In genomic region chr10:132269286-132270230, GRCh38 we compare ENCODE assay signal across 18 cellular contexts. TPM values are rescaled to one million over a fixed set of nuclear protein-coding genes. Genes with fewer than 3 reads are reported as not detected.
DNase-seq lines count a peak whose midpoint lies in the region; ATAC-seq and TF ChIP-seq lines count a peak whose summit lies in the region.
"Had no signal": no experiment of that assay in that cellular context is flagged by ENCODE, and none has a peak within 500 bp of the region (broad histone marks: within the 10 kb centered on the region; RNA-seq: fewer than 3 reads in every experiment).

No MANE protein-coding gene starts in this region.

- H3K9me3 ChIP-seq in HEK293 (ENCODE audit: control insufficient read depth, insufficient read depth, low read depth, low read length) (no peaks in the 10 kb centered on the region), SK-N-SH (no peaks in the 10 kb centered on the region), stomach (no peaks in the 10 kb centered on the region)

- peaks cover 19% of the 10 kb centered on the region for H3K9me3 Mint-ChIP-seq in glutamatergic neuron (ENCODE audit: unreplicated experiment)
- H3K9me3 Mint-ChIP-seq: CD4-positive, alpha-beta memory T cell had no signal

- H3K9ac ChIP-seq in SK-N-SH, result no peak overlapping the region

- DNase-seq in NCI-H2227 (lab: John Stamatoyannopoulos, UW; ENCODE audit: unreplicated experiment), result peak; percentile 17
- DNase-seq in NCI-H2227 treated with DMSO at 0.1 percent for 48 hours (lab: John Stamatoyannopoulos, UW), result no peak
- peak; percentile 63 for DNase-seq in glutamatergic neuron
- DNase-seq in posterior vena cava (ENCODE audit: low spot score), result peak; percentile 59
- no peak for DNase-seq in SK-N-SH
- no peak for DNase-seq in stomach
- DNase-seq: 8988T; Calu3; CD4-positive, alpha-beta memory T cell; DMS53; NCI-H1048; NCI-H1436 treated with DMSO at 0.1 percent for 48 hours; NCI-H2029 treated with DMSO at 0.1 percent for 48 hours; NCI-H345; PC-9 had no signal

- no peaks in the 10 kb centered on the region for H3K9me2 ChIP-seq in SK-N-SH

- no peak for ATAC-seq in GM18870 (IDR thresholded peaks at IDR 0.05; ENCODE audit: unreplicated experiment)

- H3K4me3 ChIP-seq in HEK293 (ENCODE audit: low read depth, low read length), result no peak overlapping the region
- H3K4me3 ChIP-seq in SK-N-SH (ENCODE audit: low read depth in 2 of 2, low read length in 1 of 2), result no peak overlapping the region
- H3K4me3 ChIP-seq in stomach, result no peak overlapping the region
- H3K4me3 ChIP-seq: PC-9, SK-N-MC had no signal

- 60% methylated on average over 5 of the region's 21 CpGs for WGBS in SK-N-SH (ENCODE audit: low lambda C conversion rate)
- WGBS in stomach, 5 donors, result 81 to 84% (median 83%) methylated on average over 6 to 21 of the region's 21 CpGs

- no peak for TF ChIP-seq EP300 in SK-N-SH (IDR thresholded peaks at IDR 0.05; ENCODE audit: borderline replicate concordance in 1 of 2, low read depth in 1 of 2, low read length in 1 of 2)
- no peak for TF ChIP-seq EP300 in stomach (IDR thresholded peaks at IDR 0.05)

- intact Hi-C loops in posterior vena cava (cut with DNase I) (no loop called here), stomach (cut with DNase I; ENCODE audit: low total_unique reads) (no loop called here)

- no peaks in the 10 kb centered on the region for H3K4me1 ChIP-seq in HEK293 (ENCODE audit: control insufficient read depth, insufficient read depth, low read length)
- H3K4me1 ChIP-seq in SK-N-SH (ENCODE audit: control insufficient read depth in 1 of 2, insufficient read depth in 2 of 2, low read depth in 1 of 2, low read length in 1 of 2), result peaks cover 0 to 55% of the 10 kb centered on the region in 2 experiments; a peak in 1 of 4 replicates
- peaks cover 0 to 26% (median 19%) of the 10 kb centered on the region in 4 donors for H3K4me1 ChIP-seq in stomach

- H3K27me3 ChIP-seq in SK-N-SH (ENCODE audit: insufficient read depth) (no peaks in the 10 kb centered on the region), stomach (peaks cover 0 to 21% (median 0%) of the 10 kb centered on the region in 3 donors)

- TF ChIP-seq CTCF in HEK293 (tag by site-specific recombination; IDR thresholded peaks at IDR 0.05) (no peak), glutamatergic neuron (IDR thresholded peaks at IDR 0.05; ENCODE audit: partially characterized antibody, unreplicated experiment) (no peak), SK-N-SH (IDR thresholded peaks at IDR 0.05) (no peak), stomach (IDR thresholded peaks at IDR 0.05) (no peak)

- CTCF ChIA-PET in HEK293 (lab: Yijun Ruan, JAX), result interaction anchor here (0.5 kb wide), 1 partner anchor 1060 kb away, joined by 3 read pairs; no protein-coding TSS in a partner anchor
- CTCF ChIA-PET in SK-N-SH (lab: Yijun Ruan, JAX), result interaction anchor here (0.6 to 0.9 kb wide), 2 partner anchors 14 to 35 kb away, joined by 3 read pairs; no protein-coding TSS in a partner anchor

- H3K27ac ChIP-seq in HEK293 (ENCODE audit: extremely low read depth, low read depth, low read length), result no peak overlapping the region
- H3K27ac ChIP-seq in SK-N-SH (ENCODE audit: low read depth in 2 of 2, low read length in 1 of 2), result no peak overlapping the region; a peak in 1 of 4 replicates
- no peak overlapping the region for H3K27ac ChIP-seq in stomach
- H3K27ac ChIP-seq: PC-9, SK-N-MC had no signal

- H3K27me3 Mint-ChIP-seq in glutamatergic neuron (ENCODE audit: unreplicated experiment), result peaks cover 22% of the 10 kb centered on the region
- H3K27me3 Mint-ChIP-seq: CD4-positive, alpha-beta memory T cell had no signal

- POLR2A ChIA-PET in HEK293 (lab: Yijun Ruan, JAX) (no interaction called here), SK-N-SH (lab: Yijun Ruan, JAX) (interaction anchor here (0.8 to 1.0 kb wide), 2 partner anchors 24 to 162 kb away, joined by 3 read pairs; no protein-coding TSS in a partner anchor)

- no peak for TF ChIP-seq RAD21 in SK-N-SH (IDR thresholded peaks at IDR 0.05; ENCODE audit: low read length)

- H2AFZ ChIP-seq in SK-N-SH (ENCODE audit: low read depth), result no peak overlapping the region
- H2AFZ ChIP-seq: PC-9 had no signal

- TF ChIP-seq POLR2A in stomach (IDR thresholded peaks at IDR 0.05), result no peak

- H3K4me1 Mint-ChIP-seq in glutamatergic neuron (ENCODE audit: low read depth, unreplicated experiment), result peaks cover 42% of the 10 kb centered on the region

- H3K36me3 ChIP-seq in HEK293 (ENCODE audit: control insufficient read depth in 2 of 2, insufficient read depth in 1 of 2, low read length in 2 of 2) (no peaks in the 10 kb centered on the region), SK-N-SH (replicated peaks in 1 of 2; ENCODE audit: control insufficient read depth in 1 of 2, insufficient read depth in 2 of 2, low read length in 1 of 2) (no peaks in the 10 kb centered on the region), stomach (no peaks in the 10 kb centered on the region)

- H3F3A ChIP-seq in SK-N-SH (replicated peaks; ENCODE audit: insufficient read depth), result peaks cover 6% of the 10 kb centered on the region

- H3K4me2 ChIP-seq in SK-N-SH, result no peak overlapping the region
- H3K4me2 ChIP-seq: PC-9 had no signal

- peak overlapping the region; percentile 26 for H3K4me3 Mint-ChIP-seq in glutamatergic neuron (ENCODE audit: unreplicated experiment)

- H3K27ac Mint-ChIP-seq in glutamatergic neuron (ENCODE audit: unreplicated experiment), result peak overlapping the region; percentile 34
- H3K27ac Mint-ChIP-seq: CD4-positive, alpha-beta memory T cell had no signal

- peaks cover 5% of the 10 kb centered on the region for H3K36me3 Mint-ChIP-seq in glutamatergic neuron (ENCODE audit: unreplicated experiment)
- H3K36me3 Mint-ChIP-seq: CD4-positive, alpha-beta memory T cell had no signal

- H4K20me1 ChIP-seq in SK-N-SH (ENCODE audit: insufficient read depth), result no peaks in the 10 kb centered on the region

- no peaks in the 10 kb centered on the region for H3K79me2 ChIP-seq in SK-N-SH (ENCODE audit: insufficient read depth)

TF ChIP-seq in HEK293, 187 proteins besides CTCF, POLR2A, EP300 and RAD21 (continues in another document):
- TF ChIP-seq ZBTB10 (tag by site-specific recombination; IDR thresholded peaks at IDR 0.05) (no peak), ZNF658 (tag by site-specific recombination; IDR thresholded peaks at IDR 0.05) (no peak)

TF ChIP-seq in SK-N-SH, 30 proteins besides CTCF, POLR2A, EP300 and RAD21:
- no peak for TF ChIP-seq FOSL2 (IDR thresholded peaks at IDR 0.05; ENCODE audit: borderline replicate concordance, low read depth)
- no peak for TF ChIP-seq SIN3A (IDR thresholded peaks at IDR 0.05; ENCODE audit: borderline replicate concordance, low read depth, low read length)
- TF ChIP-seq GABPA (IDR thresholded peaks at IDR 0.05; ENCODE audit: low read depth), result no peak
- no peak for TF ChIP-seq RXRA (IDR thresholded peaks at IDR 0.05; ENCODE audit: borderline replicate concordance, low read depth)
- TF ChIP-seq FOXM1 (IDR thresholded peaks at IDR 0.05; ENCODE audit: low read depth), result no peak
- no peak for TF ChIP-seq TAF1 (IDR thresholded peaks at IDR 0.05; ENCODE audit: borderline replicate concordance, low read depth, low read length)
- no peak for TF ChIP-seq NFIC (IDR thresholded peaks at IDR 0.05; ENCODE audit: borderline replicate concordance)
- TF ChIP-seq ELF1 (IDR thresholded peaks at IDR 0.05), result no peak
- TF ChIP-seq RCOR1 (IDR thresholded peaks at IDR 0.05; ENCODE audit: low read length), result no peak
- TF ChIP-seq EZH2phosphoT487 (IDR thresholded peaks at IDR 0.05; ENCODE audit: borderline replicate concordance, low read depth), result no peak
- TF ChIP-seq MXI1 (IDR thresholded peaks at IDR 0.05; ENCODE audit: low read depth, low read length), result no peak
- no peak for TF ChIP-seq FOXJ3 (CRISPR knock-in tag; IDR thresholded peaks at IDR 0.05)

RNA-seq across cellular contexts. Expression of gene STK32C, which starts 38.2 kb away (rescaled TPM):
- total RNA-seq in glutamatergic neuron (ENCODE audit: unreplicated experiment) (69.2 TPM), posterior vena cava (1 to 10 TPM; 6.3 to 9.7 TPM), stomach (10 to 100 TPM in 2 of 5 donors, 1 to 10 TPM in 2, not detected in 1; 1.6 to 71.0 (median 12.7) TPM)
- polyA plus RNA-seq in SK-N-SH (2012; rRNA removed) (27.0 and 27.8 TPM in 2 replicates), stomach (10 to 100 TPM in 1 of 3 donors, 1 to 10 TPM in 2; 7.8 to 10.4 (median 7.9) TPM)
- 20.1 and 23.8 TPM in 2 replicates for polyA plus RNA-seq in SK-N-SH (2012; cell fraction: cytosol; rRNA removed)
- 21.1 and 30.0 TPM in 2 replicates for polyA plus RNA-seq in SK-N-SH (2012; cell fraction: nucleus; rRNA removed)

Comparison
In these comparisons a context has a peak if more than half of its experiments do, and no peak if none do; other contexts are left out.
1. DNase-seq: peak in NCI-H2227 (single experiment), glutamatergic neuron (single experiment) and posterior vena cava (single experiment); none in NCI-H2227 treated with DMSO at 0.1 percent for 48 hours (single experiment), SK-N-SH (single experiment) and stomach (single experiment).